1 cellular context compared by ENCODE assay signal in the genomic region with DNA sequence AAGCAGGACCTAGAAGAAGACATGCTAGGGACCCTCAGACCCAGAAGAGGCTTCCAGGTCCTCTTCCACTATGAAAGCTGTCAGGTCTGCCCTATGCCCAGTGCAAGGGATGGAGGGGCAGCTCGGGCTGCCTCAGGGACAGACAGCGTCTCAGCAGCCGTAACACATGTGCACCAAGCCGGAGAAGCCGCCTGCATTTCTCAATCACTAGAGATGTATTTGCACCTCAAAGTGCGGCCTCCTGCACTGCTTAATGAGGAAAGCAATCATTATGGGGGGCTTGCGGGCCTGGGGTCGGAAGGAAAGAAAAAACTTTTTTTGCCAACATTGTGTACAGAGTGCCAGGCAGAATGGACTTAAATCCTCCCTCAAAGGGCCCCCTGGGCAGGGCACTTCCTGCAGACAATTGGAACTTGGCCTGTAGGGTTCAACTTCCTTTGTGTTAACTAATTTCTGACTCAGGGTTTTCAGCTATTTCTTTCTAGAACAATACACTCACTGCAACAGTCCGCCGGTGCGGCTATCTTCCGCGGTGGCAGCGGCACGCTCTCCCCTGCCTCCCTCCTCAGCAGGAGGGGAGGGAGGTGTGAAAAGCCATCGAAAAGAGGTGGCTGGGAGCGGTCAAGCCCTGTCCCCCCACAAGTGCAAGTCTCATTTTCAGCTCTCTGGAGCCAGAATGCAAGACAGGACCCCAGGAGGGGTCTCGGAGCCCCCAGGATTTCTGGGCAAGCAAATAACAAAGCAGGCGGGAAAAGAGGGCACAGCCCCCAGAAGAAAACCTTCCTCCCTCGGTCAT.
A peak's percentile ranks its signal among the peaks of the same experiment; 100 is the strongest.
TF ChIP-seq lines count a peak whose summit lies in the region.

No MANE protein-coding gene starts in this region.

TF ChIP-seq in H1, 55 proteins besides CTCF, POLR2A, EP300 and RAD21 (continued from another document):
- no peak for TF ChIP-seq HDAC2 (IDR thresholded peaks at IDR 0.05; ENCODE audit: borderline replicate concordance in 1 of 2, low read depth in 2 of 2, low read length in 2 of 2)
- no peak for TF ChIP-seq SP1 (IDR thresholded peaks at IDR 0.05; ENCODE audit: low read depth, low read length)
- no peak for TF ChIP-seq CBX8 (IDR thresholded peaks at IDR 0.05; ENCODE audit: borderline replicate concordance, low read depth, low read length)
- 0 out of 2 replicates have a peak, but pooled peaks have one; percentile 17 for TF ChIP-seq PHF8 (conservative IDR thresholded peaks at IDR 0.05; ENCODE audit: low read depth, low read length)
- TF ChIP-seq EGR1 (IDR thresholded peaks at IDR 0.05; ENCODE audit: borderline replicate concordance, low read depth, low read length): no peak
- TF ChIP-seq SAP30 (IDR thresholded peaks at IDR 0.05; ENCODE audit: insufficient read depth, insufficient replicate concordance, low read length): no peak
- 0 out of 2 replicates have a peak, but pooled peaks have one; percentile 27 for TF ChIP-seq CEBPB (IDR thresholded peaks at IDR 0.05; ENCODE audit: low read depth, low read length)
- no peak for TF ChIP-seq POU5F1 (IDR thresholded peaks at IDR 0.05; ENCODE audit: low read depth, low read length)
- no peak for TF ChIP-seq CTBP2 (IDR thresholded peaks at IDR 0.05; ENCODE audit: borderline replicate concordance, insufficient read depth, insufficient read length, low read length)
- no peak for TF ChIP-seq NRF1 (IDR thresholded peaks at IDR 0.05; ENCODE audit: low read depth, low read length)
- TF ChIP-seq HDAC6 (IDR thresholded peaks at IDR 0.05; ENCODE audit: low read depth, low read length): no peak
- TF ChIP-seq, protein P1, sequence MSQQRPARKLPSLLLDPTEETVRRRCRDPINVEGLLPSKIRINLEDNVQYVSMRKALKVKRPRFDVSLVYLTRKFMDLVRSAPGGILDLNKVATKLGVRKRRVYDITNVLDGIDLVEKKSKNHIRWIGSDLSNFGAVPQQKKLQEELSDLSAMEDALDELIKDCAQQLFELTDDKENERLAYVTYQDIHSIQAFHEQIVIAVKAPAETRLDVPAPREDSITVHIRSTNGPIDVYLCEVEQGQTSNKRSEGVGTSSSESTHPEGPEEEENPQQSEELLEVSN (IDR thresholded peaks at IDR 0.05): peak; percentile 88
- TF ChIP-seq POLR2AphosphoS5 (IDR thresholded peaks at IDR 0.05; ENCODE audit: low read depth, low read length): peak; percentile 39; the same call in 1 of the 2 replicates
- TF ChIP-seq, protein P2, sequence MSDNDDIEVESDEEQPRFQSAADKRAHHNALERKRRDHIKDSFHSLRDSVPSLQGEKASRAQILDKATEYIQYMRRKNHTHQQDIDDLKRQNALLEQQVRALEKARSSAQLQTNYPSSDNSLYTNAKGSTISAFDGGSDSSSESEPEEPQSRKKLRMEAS (IDR thresholded peaks at IDR 0.05): peak; percentile 88
- no peak for TF ChIP-seq TAF7 (optimal IDR thresholded peaks at IDR 0.05; ENCODE audit: borderline replicate concordance, low read depth, low read length)
- TF ChIP-seq RXRA (IDR thresholded peaks at IDR 0.05; ENCODE audit: insufficient read depth, low read depth, low read length): no peak
- no peak for TF ChIP-seq RBBP5 (IDR thresholded peaks at IDR 0.05; ENCODE audit: borderline replicate concordance, low read depth, low read length)
- TF ChIP-seq NANOG (IDR thresholded peaks at IDR 0.05; ENCODE audit: insufficient read depth, low read depth, low read length, poor library complexity, severe bottlenecking): peak; percentile 68
